1 cellular context compared by ENCODE assay signal in the genomic region with DNA sequence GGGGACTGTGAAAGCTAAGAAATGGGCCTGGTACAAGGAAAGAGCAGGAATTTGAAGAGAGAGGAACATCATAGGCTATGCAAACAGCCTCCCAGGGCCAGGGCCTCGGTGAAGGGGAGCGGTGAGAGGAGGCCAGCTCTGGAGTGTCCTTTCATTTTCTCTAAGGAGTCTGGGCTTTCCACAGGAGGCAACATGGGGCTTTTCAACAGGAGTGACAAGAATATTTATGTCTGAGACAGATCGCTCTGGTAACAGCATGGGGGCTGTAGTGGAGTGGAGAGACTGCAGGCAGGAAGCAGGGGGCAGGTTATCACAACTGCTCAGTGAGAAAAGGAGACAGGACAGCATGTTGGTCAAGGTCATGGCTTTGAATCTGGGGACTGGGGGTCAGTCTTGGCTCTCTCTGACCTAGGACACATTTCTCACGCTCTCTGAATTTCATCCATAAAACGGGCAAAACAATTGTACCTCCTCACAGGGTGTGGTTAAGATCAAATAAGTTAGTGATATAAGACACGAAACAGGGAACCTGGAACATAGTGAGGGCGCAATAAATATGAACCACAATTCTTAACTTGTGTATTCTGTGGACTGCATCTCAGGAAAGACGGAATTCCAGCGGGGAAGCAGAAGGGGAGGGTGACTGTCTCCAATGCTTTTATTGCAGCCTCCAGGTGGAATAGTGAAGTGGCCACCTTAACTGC.
TF ChIP-seq lines count a peak whose summit lies in the region.

No MANE protein-coding gene starts in this region.

TF ChIP-seq in H1, 55 proteins besides CTCF, POLR2A, EP300 and RAD21:
- TF ChIP-seq CTBP2 (IDR thresholded peaks at IDR 0.05; ENCODE audit: borderline replicate concordance, insufficient read depth, insufficient read length, low read length) (no peak), SIRT6 (IDR thresholded peaks at IDR 0.05; ENCODE audit: low read length) (no peak), SP1 (IDR thresholded peaks at IDR 0.05; ENCODE audit: low read depth, low read length) (no peak), CHD2 (IDR thresholded peaks at IDR 0.05; ENCODE audit: low read length) (no peak), JUN (IDR thresholded peaks at IDR 0.05; ENCODE audit: low read depth, low read length) (no peak), TAF1 (IDR thresholded peaks at IDR 0.05; ENCODE audit: low read depth, low read length) (no peak)
- TF ChIP-seq, protein P1, sequence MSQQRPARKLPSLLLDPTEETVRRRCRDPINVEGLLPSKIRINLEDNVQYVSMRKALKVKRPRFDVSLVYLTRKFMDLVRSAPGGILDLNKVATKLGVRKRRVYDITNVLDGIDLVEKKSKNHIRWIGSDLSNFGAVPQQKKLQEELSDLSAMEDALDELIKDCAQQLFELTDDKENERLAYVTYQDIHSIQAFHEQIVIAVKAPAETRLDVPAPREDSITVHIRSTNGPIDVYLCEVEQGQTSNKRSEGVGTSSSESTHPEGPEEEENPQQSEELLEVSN (IDR thresholded peaks at IDR 0.05), result no peak
